Comparison of ENCODE assay signal across 2 cellular contexts in genomic region chr12:12846780-12847179, GRCh38. TPM values are rescaled to one million over a fixed set of nuclear protein-coding genes. Genes with fewer than 3 reads are reported as not detected.
"Had no signal": no experiment of that assay in that cellular context is flagged by ENCODE, and none has a peak within 500 bp of the region (broad histone marks: within the 10 kb centered on the region; RNA-seq: fewer than 3 reads in every experiment).

No MANE protein-coding gene starts in this region.

RNA-seq across cellular contexts. Expression of gene GPRC5A, which starts 44.6 kb away (rescaled TPM):
- total RNA-seq: activated B cell treated with CpG ODN at 0.5 μM for 24 hours; activated T-helper 2 cell treated with anti-CD3 and anti-CD28 coated beads, Interferon-gamma antibody, Interleukin-2, Interleukin-4, amounts not matched to agents 10 μg/mL and 5 μg/mL and 100 μg/mL, durations not matched to agents 14 hours and 24 hours and 36 hours had no signal
